8 cellular contexts compared by ENCODE assay signal in the genomic region with DNA sequence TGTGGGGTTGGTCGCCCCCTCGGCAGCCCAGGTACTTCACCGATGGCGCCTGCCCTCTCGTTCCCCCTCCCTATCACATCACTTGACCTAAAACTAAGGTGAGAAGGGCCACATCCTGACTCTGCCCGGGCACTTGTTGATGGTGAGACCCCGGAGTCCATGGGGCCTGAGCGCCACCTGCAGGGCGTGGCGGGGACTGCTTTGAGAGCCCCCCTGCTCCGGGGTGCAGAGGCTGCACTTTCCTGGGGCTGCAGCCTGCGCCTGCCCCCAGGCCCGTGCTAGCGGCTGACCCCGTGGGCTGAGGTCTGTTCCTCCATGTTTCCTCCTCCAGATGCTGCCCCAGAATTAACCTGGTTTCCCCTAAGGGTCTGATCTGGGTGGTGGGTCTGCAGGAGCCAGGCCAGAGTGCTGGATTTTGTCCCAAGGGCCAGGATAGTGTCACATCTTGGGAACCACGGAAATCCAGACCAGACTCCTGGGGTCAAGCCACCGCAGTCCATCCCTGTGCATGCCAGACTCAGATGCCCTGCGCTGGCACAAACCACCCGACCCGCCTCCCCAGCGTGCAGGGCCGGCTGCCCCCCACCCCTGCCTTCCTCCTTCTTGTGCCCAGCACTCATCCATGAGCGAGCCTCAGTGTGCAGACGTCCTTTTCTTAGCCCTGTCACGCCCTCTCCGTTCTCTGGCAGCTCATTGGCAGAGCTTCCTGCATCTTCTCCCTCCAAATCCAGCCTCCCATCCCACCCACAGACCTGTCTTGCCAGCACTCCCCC. TPM values are rescaled to one million over a fixed set of nuclear protein-coding genes. Genes with fewer than 3 reads are reported as not detected.
A peak's percentile ranks its signal among the peaks of the same experiment; 100 is the strongest.
DNase-seq lines count a peak whose midpoint lies in the region; ATAC-seq and TF ChIP-seq lines count a peak whose summit lies in the region.

No MANE protein-coding gene starts in this region.

- peaks cover 8% of the 10 kb centered on the region for H3K9me3 Mint-ChIP-seq in glutamatergic neuron (ENCODE audit: unreplicated experiment)

- H3K4me1 Mint-ChIP-seq in glutamatergic neuron (ENCODE audit: low read depth, unreplicated experiment): peaks cover 26% of the 10 kb centered on the region

- H3K27me3 ChIP-seq in PC-3 (ENCODE audit: low read length): no peaks in the 10 kb centered on the region

- no peaks in the 10 kb centered on the region for H3K9me2 ChIP-seq in PC-3 (replicated peaks; ENCODE audit: low read length)

- no peak overlapping the region for H3K9ac ChIP-seq in PC-3 (ENCODE audit: low read length)

- CTCF ChIA-PET in PC-3 (lab: Charles Lee): interaction anchor here (0.6 kb wide), 1 partner anchor 19 kb away, joined by 4 read pairs; no protein-coding TSS in a partner anchor

- no peak overlapping the region for H3K4me3 ChIP-seq in AG10803 (ENCODE audit: low read length)
- H3K4me3 ChIP-seq in PC-3 (ENCODE audit: low read length): no peak overlapping the region

- peaks cover 18% of the 10 kb centered on the region; the same call in 1 of the 2 replicates for H3K4me1 ChIP-seq in PC-3 (ENCODE audit: insufficient read depth, low read length)

- TF ChIP-seq CTCF in AG10803 (conservative IDR thresholded peaks at IDR 0.05; ENCODE audit: low read length): peak; percentile 67
- peak; percentile 88 for TF ChIP-seq CTCF in GM13977 (IDR thresholded peaks at IDR 0.05; ENCODE audit: extremely low read depth, insufficient read depth, missing control alignments)
- peak; percentile 76 for TF ChIP-seq CTCF in PC-3 (conservative IDR thresholded peaks at IDR 0.05; ENCODE audit: low read depth, low read length)
- peak; percentile 91 for TF ChIP-seq CTCF in glutamatergic neuron (IDR thresholded peaks at IDR 0.05; ENCODE audit: partially characterized antibody, unreplicated experiment)

- H2AFZ ChIP-seq in PC-3 (ENCODE audit: low read length): no peak overlapping the region

- H3K9me3 ChIP-seq in PC-3 (ENCODE audit: low read length): no peaks in the 10 kb centered on the region

- no peaks in the 10 kb centered on the region for H4K20me1 ChIP-seq in PC-3 (ENCODE audit: low read length)

- no peak overlapping the region for H3K27ac ChIP-seq in PC-3 (ENCODE audit: low read length)

- H3K36me3 ChIP-seq in PC-3 (ENCODE audit: low read depth, low read length): no peaks in the 10 kb centered on the region; the same call in 1 of the 2 replicates

- peaks cover 45% of the 10 kb centered on the region for H3K79me2 ChIP-seq in PC-3 (ENCODE audit: low read length)

- intact Hi-C loops in PC-3 (cut with micrococcal nuclease): loop anchor here (1.0 kb wide), 1 partner anchor 100 kb away; no protein-coding TSS in a partner anchor

- in situ Hi-C loops in GM13977 (cut with MboI; ENCODE audit: low pct_unique_long_range_greater_than_20kb, low sequenced_read_pairs, unreplicated experiment): no loop called here

- no TSS peak for BruUV-seq in PC-3 (replicated peaks; lab: Mats Ljungman, UMichigan)

- peak overlapping the region; percentile 32 for H3K4me3 Mint-ChIP-seq in glutamatergic neuron (ENCODE audit: unreplicated experiment)

- POLR2A ChIA-PET in PC-3 (lab: Charles Lee; ENCODE audit: unreplicated experiment): interaction anchor here (0.6 kb wide), 1 partner anchor 286 kb away, joined by 3 read pairs; the partner anchor contains the start of gene FSCN2

- H3K4me2 ChIP-seq in PC-3 (ENCODE audit: low read length): no peak overlapping the region

- H3F3A ChIP-seq in PC-3 (ENCODE audit: low read length, unreplicated experiment): no peaks in the 10 kb centered on the region

- DNase-seq in AG10803 (ENCODE audit: low read depth) (peak; percentile 23), GM13977 (ENCODE audit: low spot score) (peak; percentile 86), PC-3 (peak; percentile 34), activated gamma-delta T cell treated with Interleukin-2 at 50 U/mL for 16 hours (peak; percentile 53), glutamatergic neuron (peak; percentile 87)
- DNase-seq in stimulated activated CD4-positive, alpha-beta T cell treated with anti-CD3 and anti-CD28 coated beads, Interleukin-12 subunit alpha, Interleukin-12 subunit beta, amount 100 ng/mL, for 48 hours (ENCODE audit: low read depth in 2 of 3, low spot score in 1 of 3): peak; percentile 42 to 48 (median 44)

- H3K27me3 Mint-ChIP-seq in glutamatergic neuron (ENCODE audit: unreplicated experiment): peaks cover 5% of the 10 kb centered on the region

- H3K27ac Mint-ChIP-seq in glutamatergic neuron (ENCODE audit: unreplicated experiment): no peak overlapping the region

- H3K36me3 Mint-ChIP-seq in glutamatergic neuron (ENCODE audit: unreplicated experiment): no peaks in the 10 kb centered on the region

- ATAC-seq in PC-3: no peak
- ATAC-seq in GM21381 (IDR thresholded peaks at IDR 0.05; ENCODE audit: unreplicated experiment): no peak
- ATAC-seq in GM21825 (IDR thresholded peaks at IDR 0.05; ENCODE audit: unreplicated experiment): no peak

RNA-seq across cellular contexts. Expression of gene NDUFAF8, which starts 2.7 kb away (rescaled TPM):
- 125 and 160 TPM in 2 replicates for total RNA-seq in PC-3 (2014; rRNA removed)
- total RNA-seq in glutamatergic neuron (ENCODE audit: unreplicated experiment): 31.5 TPM

RNA-seq across cellular contexts. Expression of gene TEPSIN, which starts 3.0 kb away (rescaled TPM):
- total RNA-seq in PC-3 (2014; rRNA removed) (28.8 and 44.1 TPM in 2 replicates), glutamatergic neuron (ENCODE audit: unreplicated experiment) (85.7 TPM)

RNA-seq across cellular contexts. Expression of gene CEP131, which starts 19.1 kb away (rescaled TPM):
- total RNA-seq in PC-3 (2014; rRNA removed): 32.1 and 48.0 TPM in 2 replicates
- 35.1 TPM for total RNA-seq in glutamatergic neuron (ENCODE audit: unreplicated experiment)

RNA-seq across cellular contexts. Expression of gene SLC38A10, which starts 53.3 kb away (rescaled TPM):
- total RNA-seq in PC-3 (2014; rRNA removed): 77.8 and 118 TPM in 2 replicates
- 92.4 TPM for total RNA-seq in glutamatergic neuron (ENCODE audit: unreplicated experiment)

Comparison
In these comparisons a context has a peak if more than half of its experiments do, and no peak if none do; other contexts are left out.
1. DNase-seq: peak in every context shown above with its lines; median percentile 87 in glutamatergic neuron; 86 in GM13977; 53 in activated gamma-delta T cell treated with Interleukin-2 at 50 U/mL for 16 hours; 44 in stimulated activated CD4-positive, alpha-beta T cell treated with anti-CD3 and anti-CD28 coated beads, Interleukin-12 subunit alpha, Interleukin-12 subunit beta, amount 100 ng/mL, for 48 hours; 34 in PC-3; 23 in AG10803.